1 cellular context compared by ENCODE assay signal in genomic region chr2:42360890-42361727, GRCh38.
A peak's percentile ranks its signal among the peaks of the same experiment; 100 is the strongest.
TF ChIP-seq lines count a peak whose summit lies in the region.

Gene COX7A2L, minus strand, starts transcription at chr2:42361217. Its CDS starts 56 bp downstream, at chr2:42361161.

TF ChIP-seq in HepG2, 621 proteins besides CTCF, POLR2A, EP300 and RAD21 (continued from another document and continues in another):
- TF ChIP-seq AHDC1 (CRISPR knock-in tag; IDR thresholded peaks at IDR 0.05; ENCODE audit: borderline replicate concordance) (peak; percentile 9; the same call in 1 of the 2 replicates), GTF2F1 (IDR thresholded peaks at IDR 0.05; ENCODE audit: low read length) (peak; percentile 35; the same call in 1 of the 2 replicates), ARID3A (IDR thresholded peaks at IDR 0.05; ENCODE audit: low read depth, low read length) (peak; percentile 11; the same call in 1 of the 2 replicates), RARA (CRISPR knock-in tag; IDR thresholded peaks at IDR 0.05) (peak; percentile 13; the same call in 1 of the 2 replicates), CENPX (CRISPR knock-in tag; IDR thresholded peaks at IDR 0.05) (no peak), ZBTB39 (CRISPR knock-in tag; IDR thresholded peaks at IDR 0.05) (no peak), ZNF318 (CRISPR knock-in tag; IDR thresholded peaks at IDR 0.05) (peak; percentile 32; the same call in 1 of the 2 replicates), LCORL (IDR thresholded peaks at IDR 0.05) (peak; percentile 61; the same call in 1 of the 2 replicates), LCORL (CRISPR knock-in tag; IDR thresholded peaks at IDR 0.05) (peak; percentile 89), MEF2D (CRISPR knock-in tag; IDR thresholded peaks at IDR 0.05) (peak; percentile 87), ZBTB46 (CRISPR knock-in tag; IDR thresholded peaks at IDR 0.05; ENCODE audit: borderline replicate concordance) (no peak), NFYB (CRISPR knock-in tag; IDR thresholded peaks at IDR 0.05) (peak; percentile 44), CREM (IDR thresholded peaks at IDR 0.05) (peak; percentile 88), CREM (CRISPR knock-in tag; IDR thresholded peaks at IDR 0.05) (no peak), ZNF354B (CRISPR knock-in tag; IDR thresholded peaks at IDR 0.05) (no peak), ZNF724P (CRISPR knock-in tag; IDR thresholded peaks at IDR 0.05; ENCODE audit: borderline replicate concordance) (no peak), NFIB (CRISPR knock-in tag; IDR thresholded peaks at IDR 0.05; ENCODE audit: borderline replicate concordance) (no peak), TCF7L2 (IDR thresholded peaks at IDR 0.05; ENCODE audit: low read depth, low read length) (no peak), BRF2 (CRISPR knock-in tag; IDR thresholded peaks at IDR 0.05) (0 out of 2 replicates have a peak, but pooled peaks have one; percentile 21), ZNF615 (CRISPR knock-in tag; IDR thresholded peaks at IDR 0.05; ENCODE audit: borderline replicate concordance) (no peak), ARID2 (CRISPR knock-in tag; IDR thresholded peaks at IDR 0.05; ENCODE audit: borderline replicate concordance) (0 out of 2 replicates have a peak, but pooled peaks have one; percentile 79), MEIS1 (CRISPR knock-in tag; IDR thresholded peaks at IDR 0.05; ENCODE audit: borderline replicate concordance) (no peak; the same call in 1 of the 2 replicates), ZNF547 (CRISPR knock-in tag; IDR thresholded peaks at IDR 0.05) (peak; percentile 73), MTA1 (CRISPR knock-in tag; IDR thresholded peaks at IDR 0.05; ENCODE audit: borderline replicate concordance) (peak; percentile 55; the same call in 1 of the 2 replicates), TEAD3 (CRISPR knock-in tag; optimal IDR thresholded peaks at IDR 0.05; ENCODE audit: borderline replicate concordance) (peak; percentile 58), TRIM22 (IDR thresholded peaks at IDR 0.05) (no peak), NFATC3 (CRISPR knock-in tag; IDR thresholded peaks at IDR 0.05) (peak; percentile 94; the same call in 1 of the 2 replicates), KLF6 (CRISPR knock-in tag; IDR thresholded peaks at IDR 0.05) (0 out of 2 replicates have a peak, but pooled peaks have one; percentile 76), NR2F6 (IDR thresholded peaks at IDR 0.05) (no peak; the same call in 1 of the 2 replicates), NR2F6 (CRISPR knock-in tag; IDR thresholded peaks at IDR 0.05) (peak; percentile 19; the same call in 1 of the 2 replicates), CCAR2 (optimal IDR thresholded peaks at IDR 0.05; ENCODE audit: low read depth, low read length) (peak; percentile 83), ZFP36L2 (CRISPR knock-in tag; IDR thresholded peaks at IDR 0.05) (peak; percentile 76; the same call in 1 of the 2 replicates), ZFX (CRISPR knock-in tag; IDR thresholded peaks at IDR 0.05; ENCODE audit: low read depth) (peak; percentile 74), REXO4 (CRISPR knock-in tag; IDR thresholded peaks at IDR 0.05; ENCODE audit: borderline replicate concordance) (no peak), LBX2 (CRISPR knock-in tag; IDR thresholded peaks at IDR 0.05; ENCODE audit: borderline replicate concordance) (no peak)
